ENCODE assay signal across 17 cellular contexts in genomic region chr3:121698513-121698912, GRCh38.
"Had no signal": no experiment of that assay in that cellular context is flagged by ENCODE, and none has a peak within 500 bp of the region (broad histone marks: within the 10 kb centered on the region; RNA-seq: fewer than 3 reads in every experiment).

No MANE protein-coding gene starts in this region.

- ATAC-seq: esophagus mucosa; gastrocnemius medialis; naive thymus-derived CD4-positive, alpha-beta T cell had no signal

- H3K27ac Mint-ChIP-seq: naive thymus-derived CD4-positive, alpha-beta T cell; stimulated activated naive CD8-positive, alpha-beta T cell treated with anti-CD3 and anti-CD28 coated beads, Interleukin-15, Interleukin-2, amounts not matched to agents 100 ng/mL and 50 ng/mL, for 24 hours; type B pancreatic cell had no signal

- H3K27me3 ChIP-seq: gastrocnemius medialis, neutrophil had no signal

- H3K4me3 Mint-ChIP-seq: naive thymus-derived CD4-positive, alpha-beta T cell; stimulated activated naive CD8-positive, alpha-beta T cell treated with anti-CD3 and anti-CD28 coated beads, Interleukin-15, Interleukin-2, amounts not matched to agents 100 ng/mL and 50 ng/mL, for 24 hours; type B pancreatic cell had no signal

- DNase-seq: caudate nucleus; effector memory CD4-positive, alpha-beta T cell; gastrocnemius medialis; kidney; mammary epithelial cell; naive thymus-derived CD4-positive, alpha-beta T cell; posterior cingulate gyrus; small intestine; stimulated activated CD4-positive, alpha-beta T cell treated with anti-CD3 and anti-CD28 coated beads, Interleukin-2, amount 100 ng/mL, for 48 hours had no signal

- H3K9me3 Mint-ChIP-seq: naive thymus-derived CD4-positive, alpha-beta T cell; stimulated activated naive CD8-positive, alpha-beta T cell treated with anti-CD3 and anti-CD28 coated beads, Interleukin-15, Interleukin-2, amounts not matched to agents 100 ng/mL and 50 ng/mL, for 24 hours; type B pancreatic cell had no signal

- H3K4me3 ChIP-seq: coronary artery, gastrocnemius medialis, thoracic aorta had no signal

- FAIRE-seq: endometrium, kidney, small intestine, urothelium cell line had no signal

- H3K27ac ChIP-seq: coronary artery, neutrophil, thoracic aorta had no signal

- H3K27me3 Mint-ChIP-seq: naive thymus-derived CD4-positive, alpha-beta T cell; stimulated activated naive CD8-positive, alpha-beta T cell treated with anti-CD3 and anti-CD28 coated beads, Interleukin-15, Interleukin-2, amounts not matched to agents 100 ng/mL and 50 ng/mL, for 24 hours; type B pancreatic cell had no signal

- H3K9me3 ChIP-seq: gastrocnemius medialis, neutrophil, thoracic aorta had no signal
